Comparison of ENCODE assay signal across 17 cellular contexts in the genomic region with DNA sequence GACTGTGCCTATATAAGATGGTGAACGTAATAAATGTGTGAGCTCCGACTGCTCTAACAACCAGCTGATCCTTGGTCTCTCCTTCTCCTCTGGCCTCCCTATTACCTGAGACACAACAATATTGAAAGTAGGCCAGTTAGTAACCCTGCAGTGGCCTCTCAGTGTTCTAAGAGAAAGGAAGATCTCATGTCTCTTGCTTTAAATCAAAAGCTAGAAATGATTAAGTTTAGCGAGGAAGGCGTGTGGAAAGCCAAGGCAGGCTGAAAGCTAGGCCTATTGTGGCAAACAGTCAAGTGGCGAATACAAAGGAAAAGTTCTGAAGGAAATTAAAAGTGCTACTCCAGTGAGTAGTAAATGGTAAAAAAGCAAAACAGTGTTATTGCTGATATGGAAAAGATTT. TPM values are rescaled to one million over a fixed set of nuclear protein-coding genes. Genes with fewer than 3 reads are reported as not detected.
DNase-seq lines count a peak whose midpoint lies in the region; ATAC-seq, FAIRE-seq and TF ChIP-seq lines count a peak whose summit lies in the region.
"Had no signal": no experiment of that assay in that cellular context is flagged by ENCODE, and none has a peak within 500 bp of the region (broad histone marks: within the 10 kb centered on the region; RNA-seq: fewer than 3 reads in every experiment).

No MANE protein-coding gene starts in this region.

- H3K4me1 Mint-ChIP-seq in HFFc6 (ENCODE audit: low read depth) (peaks cover 25% of the 10 kb centered on the region), H9 (no peaks in the 10 kb centered on the region)

- H3K9ac ChIP-seq in GM23248 (no peak overlapping the region), GM12878 (ENCODE audit: control insufficient read depth, insufficient read depth, low read length) (no peak overlapping the region), H9 (ENCODE audit: extremely low read depth, insufficient read length, low read length) (no peak overlapping the region)

- no peak overlapping the region for H4K8ac ChIP-seq in H9 (replicated peaks; ENCODE audit: insufficient read length, low read depth, low read length)

- TF ChIP-seq EP300 in GM12878 (IDR thresholded peaks at IDR 0.05; ENCODE audit: borderline replicate concordance in 1 of 2, control insufficient read depth in 1 of 2, low read depth in 2 of 2, low read length in 2 of 2), result no peak

- peaks cover 23% of the 10 kb centered on the region for H3F3A ChIP-seq in GM23248 (ENCODE audit: insufficient read depth)

- H4K5ac ChIP-seq in H9 (ENCODE audit: insufficient read length, low read depth, low read length), result no peak overlapping the region

- no peak overlapping the region for H2BK15ac ChIP-seq in H9 (ENCODE audit: low read depth, low read length)

- POLR2A ChIA-PET in GM12878 (lab: Charles Lee), result interaction anchor here (1.0 kb wide), 1 partner anchor 13 kb away, joined by 3 read pairs; no protein-coding TSS in a partner anchor

- H3K23me2 ChIP-seq in H9 (ENCODE audit: insufficient read length, low read depth, low read length, poor library complexity, severe bottlenecking), result no peaks in the 10 kb centered on the region

- H3K4me3 Mint-ChIP-seq in HFFc6 (no peak overlapping the region), H9 (no peak overlapping the region)
- H3K4me3 Mint-ChIP-seq: B cell; CD4-positive, alpha-beta T cell had no signal

- H2BK12ac ChIP-seq in H9 (ENCODE audit: insufficient read length, low read depth, low read length), result no peak overlapping the region

- H3K56ac ChIP-seq in H9 (ENCODE audit: insufficient read length, low read depth, low read length), result no peak overlapping the region

- 85% methylated on average over 5 of the region's 5 CpGs for WGBS in right cardiac atrium
- WGBS in GM23248 (ENCODE audit: low coverage in 1 of 2, low lambda C conversion rate in 2 of 2, missing lambda C conversion rate in 2 of 2), 2 experiments, result 94 to 98% methylated on average over 5 of the region's 5 CpGs
- 90% methylated on average over 5 of the region's 5 CpGs for WGBS in GM12878 (ENCODE audit: insufficient coverage, insufficient replicate concordance, low lambda C conversion rate, missing lambda C conversion rate)
- WGBS in H9 (ENCODE audit: extremely low coverage, insufficient read length, low lambda C conversion rate), result no CpG with 5 or more reads among the region's 5 CpGs

- peaks cover 35% of the 10 kb centered on the region for H3K36me3 Mint-ChIP-seq in HFFc6 (ENCODE audit: low read depth)
- H3K36me3 Mint-ChIP-seq in H9 (ENCODE audit: insufficient read depth in 1 of 3, low read depth in 3 of 3), result peaks cover 6 to 23% (median 8%) of the 10 kb centered on the region in 3 experiments; a peak in 6 of 7 replicates

- no peak for TF ChIP-seq CTCF in cardiac muscle cell (IDR thresholded peaks at IDR 0.05; ENCODE audit: low read depth, low read length)
- no peak for TF ChIP-seq CTCF in GM12878 (IDR thresholded peaks at IDR 0.05 in 2 of 3, conservative IDR thresholded peaks at IDR 0.05 in 1 of 3; ENCODE audit: control insufficient read depth in 2 of 3, extremely low read depth in 1 of 3, insufficient read depth in 1 of 3, low read depth in 3 of 3, low read length in 3 of 3)
- TF ChIP-seq CTCF in gastrocnemius medialis (IDR thresholded peaks at IDR 0.05 in 4 of 5, conservative IDR thresholded peaks at IDR 0.05 in 1 of 5), result no peak
- TF ChIP-seq CTCF in HFFc6 (IDR thresholded peaks at IDR 0.05), result no peak
- TF ChIP-seq CTCF in H9 (conservative IDR thresholded peaks at IDR 0.05), result no peak

- intact Hi-C loops in right cardiac atrium (cut with DNase I), result no loop called here
- intact Hi-C loops in GM12878 (cut with micrococcal nuclease; ENCODE audit: unreplicated experiment), result no loop called here
- intact Hi-C loops in gastrocnemius medialis (cut with DNase I; ENCODE audit: low total_unique reads), result no loop called here

- DNase-seq in cardiac muscle cell (ENCODE audit: low read depth in 1 of 2, low spot score in 1 of 2), result no peak
- DNase-seq in right cardiac atrium, result no peak
- DNase-seq in GM23248, result no peak
- no peak for DNase-seq in GM12878 (ENCODE audit: low read depth, low spot score)
- no peak for DNase-seq in gastrocnemius medialis
- DNase-seq in HFFc6, result no peak
- DNase-seq in H9, result no peak
- DNase-seq: C1 segment of cervical spinal cord; CD4-positive, alpha-beta T cell; COR-L47; DND-41; GDM1; H7 had no signal

- H3K27ac ChIP-seq in cardiac muscle cell, result peak overlapping the region; percentile 98
- H3K27ac ChIP-seq in right cardiac atrium (ENCODE audit: low read length), result no peak overlapping the region
- H3K27ac ChIP-seq in GM23248, result peak overlapping the region; percentile 38; the same call in 1 of the 2 replicates
- no peak overlapping the region for H3K27ac ChIP-seq in GM12878 (ENCODE audit: control insufficient read depth, insufficient read depth)
- H3K27ac ChIP-seq in gastrocnemius medialis, result peak overlapping the region in 3 of 4 donors; percentile 23 to 45 (median 35)
- no peak overlapping the region for H3K27ac ChIP-seq in H9 (ENCODE audit: insufficient read length, low read depth, low read length)

- no peak overlapping the region for H2BK20ac ChIP-seq in H9 (ENCODE audit: low read depth, low read length, poor library complexity, severe bottlenecking)

- H4K20me1 ChIP-seq in GM23248 (ENCODE audit: insufficient read depth) (peaks cover 38% of the 10 kb centered on the region), GM12878 (ENCODE audit: control insufficient read depth, insufficient read depth) (no peaks in the 10 kb centered on the region), H9 (ENCODE audit: control insufficient read depth, insufficient read depth, insufficient read length) (no peaks in the 10 kb centered on the region)

- no peak overlapping the region for H3K4ac ChIP-seq in H9 (ENCODE audit: low read depth, low read length)

- peaks cover 11% of the 10 kb centered on the region for H3K36me3 ChIP-seq in cardiac muscle cell
- H3K36me3 ChIP-seq in GM23248 (ENCODE audit: low read depth), result peaks cover 4% of the 10 kb centered on the region; the same call in 1 of the 2 replicates
- H3K36me3 ChIP-seq in GM12878 (ENCODE audit: control insufficient read depth in 2 of 2, insufficient read depth in 2 of 2, low read length in 1 of 2), result peaks cover 0 to 3% of the 10 kb centered on the region in 2 experiments; a peak in 1 of 4 replicates
- H3K36me3 ChIP-seq in gastrocnemius medialis, result no peaks in the 10 kb centered on the region

- TF ChIP-seq RAD21 in GM12878 (IDR thresholded peaks at IDR 0.05; ENCODE audit: insufficient read depth, low read depth, low read length), result no peak

- in situ Hi-C loops in GM23248 (cut with MboI), result no loop called here
- in situ Hi-C loops in GM12878 (cut with MboI), result no loop called here
- in situ Hi-C loops in gastrocnemius medialis (cut with MboI; ENCODE audit: low sequenced_read_pairs in 4 of 4), result no loop called here

- H3K9me3 Mint-ChIP-seq in HFFc6 (no peaks in the 10 kb centered on the region), H9 (peaks cover 3% of the 10 kb centered on the region in 2 experiments; a peak in 4 of 5 replicates)
- H3K9me3 Mint-ChIP-seq: CD4-positive, alpha-beta T cell had no signal

- H3K27ac Mint-ChIP-seq in HFFc6 (no peak overlapping the region), H9 (0 out of 7 replicates have a peak overlapping the region, but pooled peaks of 1 of the 3 experiments have one; percentile 13)
- H3K27ac Mint-ChIP-seq: B cell; CD4-positive, alpha-beta T cell had no signal

- H3K18ac ChIP-seq in H9 (ENCODE audit: insufficient read length, low read depth, low read length), result no peak overlapping the region

- no peaks in the 10 kb centered on the region for H3K79me1 ChIP-seq in H9 (ENCODE audit: insufficient read depth, low read depth, low read length, poor library complexity, severe bottlenecking)

- TF ChIP-seq POLR2A in GM12878 (IDR thresholded peaks at IDR 0.05; ENCODE audit: low read depth, low read length) (no peak), gastrocnemius medialis (IDR thresholded peaks at IDR 0.05) (no peak)

- H2AFZ ChIP-seq in GM23248, result no peak overlapping the region
- no peak overlapping the region for H2AFZ ChIP-seq in GM12878 (ENCODE audit: control insufficient read depth, low read depth, low read length)
- H2AFZ ChIP-seq in H9 (ENCODE audit: low read length), result no peak overlapping the region

- H3K9me3 ChIP-seq in cardiac muscle cell (ENCODE audit: low read depth), result no peaks in the 10 kb centered on the region
- H3K9me3 ChIP-seq in right cardiac atrium (ENCODE audit: control insufficient read depth, low read length), result no peaks in the 10 kb centered on the region
- H3K9me3 ChIP-seq in GM23248 (ENCODE audit: low read depth), result no peaks in the 10 kb centered on the region
- peaks cover 2% of the 10 kb centered on the region; the same call in 2 of the 3 replicates for H3K9me3 ChIP-seq in GM12878 (replicated peaks; ENCODE audit: control insufficient read depth, insufficient read depth, low read length)
- H3K9me3 ChIP-seq in gastrocnemius medialis, result no peaks in the 10 kb centered on the region
- no peaks in the 10 kb centered on the region for H3K9me3 ChIP-seq in H9 (ENCODE audit: control insufficient read depth, low read depth, low read length)

- H3K4me3 ChIP-seq in cardiac muscle cell (no peak overlapping the region), right cardiac atrium (ENCODE audit: low read length) (no peak overlapping the region), GM23248 (no peak overlapping the region), GM12878 (no peak overlapping the region), gastrocnemius medialis (no peak overlapping the region)

- SMC1A ChIA-PET in GM12878 (lab: Charles Lee; ENCODE audit: uncharacterized antibody, unreplicated experiment), result no interaction called here

- TSS peak; percentile 14 for BruUV-seq in GM12878 (replicated peaks; lab: Mats Ljungman, UMichigan)

- CTCF ChIA-PET in GM12878 (lab: Yijun Ruan, JAX), result interaction anchor here (0.5 to 0.6 kb wide), 3 partner anchors 14 to 369 kb away, joined by 3 read pairs; no protein-coding TSS in a partner anchor

- peaks cover 34% of the 10 kb centered on the region for H3K4me1 ChIP-seq in cardiac muscle cell (ENCODE audit: low read depth)
- peaks cover 10% of the 10 kb centered on the region for H3K4me1 ChIP-seq in right cardiac atrium (ENCODE audit: control insufficient read depth, insufficient read depth, low read length)
- H3K4me1 ChIP-seq in GM23248 (ENCODE audit: insufficient read depth), result peaks cover 13% of the 10 kb centered on the region; the same call in 1 of the 2 replicates
- H3K4me1 ChIP-seq in GM12878 (ENCODE audit: control insufficient read depth, insufficient read depth, low read length), result no peaks in the 10 kb centered on the region
- peaks cover 37 to 71% of the 10 kb centered on the region in 2 donors for H3K4me1 ChIP-seq in gastrocnemius medialis
- H3K4me1 ChIP-seq in H9 (ENCODE audit: insufficient read depth, low read length), result no peaks in the 10 kb centered on the region

- H3K79me2 ChIP-seq in GM23248 (ENCODE audit: insufficient read depth) (peaks cover 100% of the 10 kb centered on the region), GM12878 (ENCODE audit: control insufficient read depth, insufficient read depth, low read length) (peaks cover 21% of the 10 kb centered on the region), H9 (ENCODE audit: insufficient read depth, low read length) (no peaks in the 10 kb centered on the region; the same call in 1 of the 2 replicates)

- H2BK5ac ChIP-seq in H9 (ENCODE audit: insufficient read length, low read length), result no peak overlapping the region

- no peak overlapping the region for H3K14ac ChIP-seq in H9 (ENCODE audit: insufficient read depth, low read length)

- no peak overlapping the region for H2BK120ac ChIP-seq in H9 (ENCODE audit: low read depth, low read length, poor library complexity, severe bottlenecking)

- no peak overlapping the region for H2AK5ac ChIP-seq in H9 (ENCODE audit: insufficient read length, low read length)

- ATAC-seq in right cardiac atrium, result no peak
- no peak for ATAC-seq in GM12878
- ATAC-seq in gastrocnemius medialis, result no peak
- no peak for ATAC-seq in GM21825 (IDR thresholded peaks at IDR 0.05; ENCODE audit: unreplicated experiment)

- H3K27me3 ChIP-seq in cardiac muscle cell (no peaks in the 10 kb centered on the region), right cardiac atrium (ENCODE audit: control insufficient read depth, insufficient read depth) (no peaks in the 10 kb centered on the region), GM23248 (replicated peaks; ENCODE audit: insufficient read depth) (no peaks in the 10 kb centered on the region), GM12878 (replicated peaks in 1 of 2; ENCODE audit: control insufficient read depth in 2 of 2, insufficient read depth in 2 of 2, low read length in 1 of 2) (no peaks in the 10 kb centered on the region), gastrocnemius medialis (no peaks in the 10 kb centered on the region), H9 (ENCODE audit: insufficient read depth, low read length) (no peaks in the 10 kb centered on the region)

- no peak overlapping the region for H3K23ac ChIP-seq in H9 (ENCODE audit: insufficient read length, low read depth, low read length)

- no peak overlapping the region for H4K91ac ChIP-seq in H9 (ENCODE audit: insufficient read length, low read depth, low read length)

- no peaks in the 10 kb centered on the region for H3K9me2 ChIP-seq in GM23248 (ENCODE audit: insufficient read depth)

- no peak overlapping the region for H3K4me2 ChIP-seq in GM23248 (ENCODE audit: unreplicated experiment)
- H3K4me2 ChIP-seq in GM12878 (ENCODE audit: control insufficient read depth, insufficient read depth), result no peak overlapping the region
- no peak overlapping the region for H3K4me2 ChIP-seq in H9 (ENCODE audit: insufficient read depth, insufficient read length, low read length)

- RAD21 ChIA-PET in GM12878 (lab: Charles Lee; ENCODE audit: unreplicated experiment), result no interaction called here

- FAIRE-seq in GM12878 (lab: Jason Lieb, UNC), result no peak
- FAIRE-seq: A204.1, D721Med had no signal

- no peak overlapping the region for H3T11ph ChIP-seq in H9 (ENCODE audit: low read length)

- H3K27me3 Mint-ChIP-seq in HFFc6 (ENCODE audit: insufficient read depth) (no peaks in the 10 kb centered on the region), H9 (ENCODE audit: low read depth) (no peaks in the 10 kb centered on the region; the same call in 1 of the 2 replicates)
- H3K27me3 Mint-ChIP-seq: B cell; CD4-positive, alpha-beta T cell had no signal

RNA-seq across cellular contexts. Expression of a gene that starts 39.5 kb away (rescaled TPM):
- total RNA-seq in cardiac muscle cell (134 and 179 TPM in 2 replicates), right cardiac atrium (100 to 1,000 TPM; 207 to 272 (median 234) TPM), GM12878 (2014; rRNA removed) (18.0 and 19.6 TPM in 2 replicates), GM12878 (2014; rRNA removed; fragmentation: Illumina TruSeq; extraction: Trizol) (17.8 and 18.0 TPM in 2 replicates), GM12878 (2021) (26.5 and 26.6 TPM in 2 replicates), gastrocnemius medialis (100 to 1,000 TPM in 2 of 4 donors, 10 to 100 TPM in 2; 85.2 to 283 (median 126) TPM), H9 (2021) (21.7 and 23.4 TPM in 2 replicates)
- polyA plus RNA-seq in cardiac muscle cell (56.6 and 106 TPM in 2 replicates), right cardiac atrium (32.0 TPM), GM23248 (2016; fragmentation: Nextera tagmentation; extraction: Ambion mirVana) (16.5 and 17.8 TPM in 2 replicates), GM12878 (2011; rRNA removed) (25.6 and 30.8 TPM in 2 replicates), GM12878 (2014; fragmentation: Illumina TruSeq; extraction: Trizol) (14.5 and 19.0 TPM in 2 replicates), GM12878 (2014; fragmentation: Nextera tagmentation; extraction: Ambion mirVana) (1 to 10 TPM; 3.4 to 9.5 TPM), GM12878 (2014; rRNA removed) (8.1 and 9.3 TPM in 2 replicates), GM12878 (2016; fragmentation: Nextera tagmentation; extraction: Ambion mirVana) (10 to 100 TPM; 12.0 to 12.6 TPM)
- total RNA-seq in GM23248 (2014; rRNA removed; shearing (Covaris generic)), result 72.1 and 82.9 TPM in 2 replicates
- 54.4 and 55.2 TPM in 2 replicates for total RNA-seq in GM12878 (2013; cell fraction: nucleolus; rRNA removed)
- polyA plus RNA-seq in GM12878 (2011; ENCODE audit: low read depth), result 6.5 TPM
- 13.2 and 14.1 TPM in 2 replicates for polyA plus RNA-seq in GM12878 (2011; cell fraction: cytosol; rRNA removed)
- 17.5 and 20.7 TPM in 2 replicates for polyA plus RNA-seq in GM12878 (2011; cell fraction: nucleus; rRNA removed)
- 9.2 and 11.1 TPM in 2 replicates for polyA plus RNA-seq in GM12878 (2012)
- 69.8 and 103 TPM in 2 replicates for polyA minus RNA-seq in GM12878 (2011; rRNA and poly(A)+ RNA removed)
- 31.3 and 37.4 TPM in 2 replicates for polyA minus RNA-seq in GM12878 (2011; cell fraction: cytosol; rRNA and poly(A)+ RNA removed)
- 18.3 and 20.6 TPM in 2 replicates for polyA minus RNA-seq in GM12878 (2011; cell fraction: nucleus; rRNA and poly(A)+ RNA removed)
- 10 to 100 TPM; 40.8 to 52.5 (median 47.3) TPM for total RNA-seq in HFFc6 (2021; fragmentation: NEBNext Ultra II Directional; extraction: Animal tissue kit (Norgen Biotek cat#: 25700))

Comparison
In these comparisons a context has a peak if more than half of its experiments do, and no peak if none do; other contexts are left out.
1. H3K27ac ChIP-seq: peak in cardiac muscle cell (single experiment), GM23248 (single experiment) and gastrocnemius medialis (3 of 4); none in right cardiac atrium (single experiment), GM12878 (single experiment) and H9 (single experiment).